9 cellular contexts compared by ENCODE assay signal in genomic region chr11:111937461-111937769, GRCh38. TPM values are rescaled to one million over a fixed set of nuclear protein-coding genes. Genes with fewer than 3 reads are reported as not detected.
DNase-seq lines count a peak whose midpoint lies in the region; ATAC-seq and TF ChIP-seq lines count a peak whose summit lies in the region.
"Had no signal": no experiment of that assay in that cellular context is flagged by ENCODE, and none has a peak within 500 bp of the region (broad histone marks: within the 10 kb centered on the region; RNA-seq: fewer than 3 reads in every experiment).

No MANE protein-coding gene starts in this region.

- H3K27ac Mint-ChIP-seq in activated T-cell treated with anti-CD3 and anti-CD28 coated beads, Interleukin-2, amount 50 U/mL, for 24 hours, result peak overlapping the region; percentile 89

- H3K27ac ChIP-seq in body of pancreas (peak overlapping the region in 3 of 4 donors; percentile 40 to 56 (median 50)), lung (ENCODE audit: low read depth in 1 of 2, low read length in 1 of 2) (peak overlapping the region; percentile 62 to 81), thyroid gland (peak overlapping the region; percentile 27 to 91 (median 86))

- H3K4me1 ChIP-seq in body of pancreas, result peaks cover 14% of the 10 kb centered on the region
- peaks cover 0 to 14% of the 10 kb centered on the region in 2 donors for H3K4me1 ChIP-seq in lung (ENCODE audit: control insufficient read depth in 2 of 2, insufficient read depth in 2 of 2, low read length in 2 of 2)
- H3K4me1 ChIP-seq in thyroid gland, result peaks cover 24 to 43% of the 10 kb centered on the region in 2 donors

- ATAC-seq in body of pancreas (no peak), lung (ENCODE audit: insufficient read depth, low FRiP score) (peak; percentile 14)

- peaks cover under 1% of the 10 kb centered on the region for H3K36me3 Mint-ChIP-seq in activated T-cell treated with anti-CD3 and anti-CD28 coated beads, Interleukin-2, amount 50 U/mL, for 24 hours (ENCODE audit: low read depth)

- intact Hi-C loops in body of pancreas (cut with DNase I) (loop anchor here (5.0 kb wide), 1 partner anchor 40 kb away; no protein-coding TSS in a partner anchor), thyroid gland (cut with DNase I) (loop anchor here (5.0 kb wide), 1 partner anchor 40 kb away; no protein-coding TSS in a partner anchor)

- H3K27me3 ChIP-seq in body of pancreas (no peaks in the 10 kb centered on the region), lung (ENCODE audit: control insufficient read depth, insufficient read depth) (no peaks in the 10 kb centered on the region), thyroid gland (no peaks in the 10 kb centered on the region)

- no peak for DNase-seq in activated T-cell treated with anti-CD3 and anti-CD28 coated beads, Interleukin-2, amount 50 U/mL, for 24 hours
- no peak for DNase-seq in activated T-cell treated with anti-CD3 and anti-CD28 coated beads, Interleukin-2, amount 50 U/mL, for 48 hours
- DNase-seq in body of pancreas, result no peak
- no peak for DNase-seq in lung (ENCODE audit: low spot score)
- DNase-seq in thyroid gland, result no peak
- DNase-seq in NCI-H1048 (lab: John Stamatoyannopoulos, UW), result no peak
- no peak for DNase-seq in NCI-H2029 (lab: John Stamatoyannopoulos, UW)
- DNase-seq in NCI-H2227 (lab: John Stamatoyannopoulos, UW; ENCODE audit: unreplicated experiment), result no peak

- H3K4me3 Mint-ChIP-seq in activated T-cell treated with anti-CD3 and anti-CD28 coated beads, Interleukin-2, amount 50 U/mL, for 24 hours, result peak overlapping the region; percentile 73

- 13 to 15% methylated on average over 5 to 9 of the region's 9 CpGs for WGBS in body of pancreas, 2 donors
- 10 to 12% methylated on average over 9 of the region's 9 CpGs for WGBS in lung, 2 donors
- WGBS in thyroid gland, 2 donors, result 17 to 25% methylated on average over 6 to 9 of the region's 9 CpGs

- TF ChIP-seq CTCF in body of pancreas (IDR thresholded peaks at IDR 0.05) (no peak), lung (IDR thresholded peaks at IDR 0.05; ENCODE audit: control extremely low read depth, extremely low read depth) (no peak), thyroid gland (IDR thresholded peaks at IDR 0.05) (no peak)

- H3K9me3 ChIP-seq in body of pancreas (no peaks in the 10 kb centered on the region), lung (ENCODE audit: control insufficient read depth in 2 of 2, insufficient read depth in 1 of 2, low read length in 1 of 2) (no peaks in the 10 kb centered on the region), thyroid gland (no peaks in the 10 kb centered on the region)

- H3K27me3 Mint-ChIP-seq in activated T-cell treated with anti-CD3 and anti-CD28 coated beads, Interleukin-2, amount 50 U/mL, for 24 hours, result no peaks in the 10 kb centered on the region

- no peaks in the 10 kb centered on the region for H3K36me3 ChIP-seq in body of pancreas (replicated peaks in 1 of 2; ENCODE audit: insufficient read depth in 1 of 2, low read depth in 2 of 2)
- H3K36me3 ChIP-seq in lung (ENCODE audit: control insufficient read depth in 2 of 2, insufficient read depth in 2 of 2, low read length in 2 of 2), result no peaks in the 10 kb centered on the region
- no peaks in the 10 kb centered on the region for H3K36me3 ChIP-seq in thyroid gland

- TF ChIP-seq POLR2A in body of pancreas (IDR thresholded peaks at IDR 0.05), result no peak
- peak in 1 of 2 donors; percentile 12 for TF ChIP-seq POLR2A in thyroid gland (IDR thresholded peaks at IDR 0.05)

- peaks cover 80% of the 10 kb centered on the region for H3K4me1 Mint-ChIP-seq in activated T-cell treated with anti-CD3 and anti-CD28 coated beads, Interleukin-2, amount 50 U/mL, for 24 hours (ENCODE audit: low read depth)

- H3K4me3 ChIP-seq in body of pancreas (peak overlapping the region; percentile 45 to 50), lung (peak overlapping the region; percentile 80), thyroid gland (replicated peaks in 1 of 3) (peak overlapping the region in 2 of 3 donors; percentile 32 to 59)

- no peaks in the 10 kb centered on the region for H3K9me3 Mint-ChIP-seq in activated T-cell treated with anti-CD3 and anti-CD28 coated beads, Interleukin-2, amount 50 U/mL, for 24 hours

RNA-seq across cellular contexts. Expression of gene DIXDC1, which starts 0.3 kb away (rescaled TPM):
- total RNA-seq in body of pancreas, result 10 to 100 TPM; 14.0 to 23.4 TPM
- total RNA-seq in lung, result 10 to 100 TPM; 17.2 to 32.1 TPM
- 1 to 10 TPM; 3.1 to 3.9 TPM for polyA plus RNA-seq in lung
- total RNA-seq in thyroid gland, result 10 to 100 TPM; 30.5 to 41.3 (median 38.2) TPM

RNA-seq across cellular contexts. Expression of gene C11orf52, which starts 18.7 kb away (rescaled TPM):
- total RNA-seq in body of pancreas (10 to 100 TPM in 1 of 2 donors, 1 to 10 TPM in 1; 4.6 to 14.8 TPM), lung (10 to 100 TPM; 11.1 to 16.0 TPM), thyroid gland (10 to 100 TPM; 21.7 to 33.4 (median 24.9) TPM)
- 10 to 100 TPM; 14.6 to 20.4 TPM for polyA plus RNA-seq in lung
- total RNA-seq: Daoy had no signal

RNA-seq across cellular contexts. Expression of gene HSPB2, which starts 24.9 kb away (rescaled TPM):
- total RNA-seq in body of pancreas (not detected), lung (1 to 10 TPM in 1 of 2 donors, under 1 TPM in 1; 0.65 to 4.8 TPM), thyroid gland (under 1 TPM in 1 of 4 donors, not detected in 3; 0.22 TPM)
- 1 to 10 TPM; 2.9 to 5.4 TPM for polyA plus RNA-seq in lung
- total RNA-seq: Daoy had no signal

RNA-seq across cellular contexts. Expression of gene CRYAB, which starts 25.8 kb away (rescaled TPM):
- 10 to 100 TPM; 10.4 to 61.0 TPM for total RNA-seq in body of pancreas
- total RNA-seq in lung, result 10 to 100 TPM; 12.0 to 60.8 TPM
- polyA plus RNA-seq in lung, result 10 to 100 TPM; 60.8 to 73.0 TPM
- total RNA-seq in thyroid gland, result 100 to 1,000 TPM; 174 to 350 (median 250) TPM
- total RNA-seq: Daoy had no signal

RNA-seq across cellular contexts. Expression of gene CFAP68, which starts 58.1 kb away (rescaled TPM):
- total RNA-seq in body of pancreas, result 10 to 100 TPM in 1 of 2 donors, 1 to 10 TPM in 1; 7.8 to 31.6 TPM
- 10 to 100 TPM; 17.5 to 27.4 TPM for total RNA-seq in lung
- 10 to 100 TPM; 15.2 to 49.0 TPM for polyA plus RNA-seq in lung
- 10 to 100 TPM; 24.7 to 47.1 (median 38.0) TPM for total RNA-seq in thyroid gland
